8 cellular contexts compared by ENCODE assay signal in genomic region chr12:95218852-95219171, GRCh38.
DNase-seq lines count a peak whose midpoint lies in the region; TF ChIP-seq lines count a peak whose summit lies in the region.

No MANE protein-coding gene starts in this region.

- POLR2A ChIA-PET in HEK293T (lab: Yijun Ruan, JAX): no interaction called here

- CTCF ChIA-PET in HEK293T (lab: Yijun Ruan, JAX): no interaction called here

- peak; percentile 61 for DNase-seq in DMS53 (lab: John Stamatoyannopoulos, UW)
- no peak for DNase-seq in DMS53 treated with DMSO at 0.1 percent for 48 hours (lab: John Stamatoyannopoulos, UW; ENCODE audit: unreplicated experiment)
- peak; percentile 14 for DNase-seq in NCI-H2107 (lab: John Stamatoyannopoulos, UW)
- peak; percentile 22 for DNase-seq in activated T-cell treated with anti-CD3 and anti-CD28 coated beads for 24 hours (ENCODE audit: low read depth)
- DNase-seq in fibroblast of pulmonary artery (ENCODE audit: low read depth): no peak
- no peak for DNase-seq in hippocampal formation (lab: John Stamatoyannopoulos, UW)
- DNase-seq in HEK293T (ENCODE audit: extremely low spot score): no peak

- no peaks in the 10 kb centered on the region for H3K36me3 ChIP-seq in rectal smooth muscle tissue (ENCODE audit: control insufficient read depth, insufficient read depth, low read length)

- H3K4me1 ChIP-seq in rectal smooth muscle tissue (ENCODE audit: control insufficient read depth, insufficient read depth, low read length): peaks cover 19% of the 10 kb centered on the region

- H3K27ac ChIP-seq in rectal smooth muscle tissue (ENCODE audit: low read depth, low read length): peak overlapping the region; percentile 99

- no peak for TF ChIP-seq CTCF in fibroblast of pulmonary artery (IDR thresholded peaks at IDR 0.05; ENCODE audit: low read length, missing control alignments)

- H3K4me3 ChIP-seq in fibroblast of pulmonary artery (replicated peaks; ENCODE audit: low read depth, low read length): peak overlapping the region; percentile 70
- H3K4me3 ChIP-seq in rectal smooth muscle tissue (ENCODE audit: low read length): peak overlapping the region; percentile 90

- peak overlapping the region; percentile 54 for H3K9ac ChIP-seq in rectal smooth muscle tissue (ENCODE audit: low read length)

- no peaks in the 10 kb centered on the region for H3K27me3 ChIP-seq in rectal smooth muscle tissue (ENCODE audit: control insufficient read depth, insufficient read depth, low read length)

TF ChIP-seq in HEK293T, 16 proteins besides CTCF, POLR2A, EP300 and RAD21:
- no peak for TF ChIP-seq SP1 (IDR thresholded peaks at IDR 0.05)
- no peak for TF ChIP-seq SUZ12 (IDR thresholded peaks at IDR 0.05)
- no peak for TF ChIP-seq FOXM1 (IDR thresholded peaks at IDR 0.05; ENCODE audit: borderline replicate concordance)
- TF ChIP-seq BHLHE40 (IDR thresholded peaks at IDR 0.05; ENCODE audit: borderline replicate concordance): no peak
- TF ChIP-seq FOXA1 (IDR thresholded peaks at IDR 0.05): no peak
- no peak for TF ChIP-seq ZNF384 (IDR thresholded peaks at IDR 0.05)
- no peak for TF ChIP-seq FOXK2 (IDR thresholded peaks at IDR 0.05)
- no peak for TF ChIP-seq TARDBP (IDR thresholded peaks at IDR 0.05)
- TF ChIP-seq ARNT (IDR thresholded peaks at IDR 0.05): no peak
- no peak for TF ChIP-seq PKNOX1 (IDR thresholded peaks at IDR 0.05)
- TF ChIP-seq CTBP1 (IDR thresholded peaks at IDR 0.05; ENCODE audit: borderline replicate concordance): no peak
- no peak for TF ChIP-seq L3MBTL2 (conservative IDR thresholded peaks at IDR 0.05)
- TF ChIP-seq ELF4 (IDR thresholded peaks at IDR 0.05): no peak
- no peak for TF ChIP-seq NFRKB (IDR thresholded peaks at IDR 0.05)
- no peak for TF ChIP-seq HDGF (IDR thresholded peaks at IDR 0.05; ENCODE audit: borderline replicate concordance)
- TF ChIP-seq LEF1 (IDR thresholded peaks at IDR 0.05; ENCODE audit: borderline replicate concordance): no peak
TF ChIP-seq in HEK293T: peak in this region for 0.

Comparison
In these comparisons a context has a peak if more than half of its experiments do, and no peak if none do; other contexts are left out.
1. DNase-seq: peak in DMS53 (single experiment), NCI-H2107 (single experiment) and activated T-cell treated with anti-CD3 and anti-CD28 coated beads for 24 hours (single experiment); none in DMS53 treated with DMSO at 0.1 percent for 48 hours (single experiment), fibroblast of pulmonary artery (single experiment), hippocampal formation (0 of 2) and HEK293T (single experiment).